ENCODE assay signal across 23 cellular contexts in the genomic region with DNA sequence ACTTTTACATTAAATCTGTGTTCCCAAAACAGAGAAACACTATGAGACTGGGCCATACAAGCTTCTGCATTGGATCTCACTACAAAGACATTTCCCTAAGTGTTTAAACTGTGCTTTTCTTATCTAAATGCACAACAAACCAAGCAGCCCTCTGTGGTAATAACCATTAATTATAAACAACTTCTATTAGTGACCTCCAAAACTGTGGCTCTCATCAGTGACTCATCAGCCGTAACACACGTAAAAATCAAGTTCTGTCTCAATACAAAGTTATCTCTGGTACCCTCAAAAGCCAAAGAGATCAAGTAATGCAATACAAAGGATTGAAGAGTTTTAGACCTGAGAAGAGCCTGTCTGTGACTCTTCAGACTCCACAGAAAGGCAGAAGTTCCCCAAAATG.
"Had no signal": no experiment of that assay in that cellular context is flagged by ENCODE, and none has a peak within 500 bp of the region (broad histone marks: within the 10 kb centered on the region; RNA-seq: fewer than 3 reads in every experiment).

No MANE protein-coding gene starts in this region.

- H3K9me3 ChIP-seq: heart left ventricle, left ventricle myocardium inferior, ovary, prostate gland, sigmoid colon, tibial nerve had no signal

- H3K27ac ChIP-seq: brain microvascular endothelial cell, heart left ventricle, left ventricle myocardium inferior, ovary, prostate gland, sigmoid colon, tibial nerve had no signal

- H3K4me3 ChIP-seq: heart left ventricle, left ventricle myocardium inferior, lung, ovary, prostate gland, sigmoid colon, tibial nerve had no signal

- DNase-seq: activated CD4-positive, alpha-beta memory T cell treated with anti-CD3 and anti-CD28 coated beads, Interleukin-2, amount 10 ng/mL, durations not matched to agents 7 days and 5 days; activated CD4-positive, alpha-beta T cell treated with anti-CD3 and anti-CD28 coated beads for 1 hour; activated CD4-positive, alpha-beta T cell treated with anti-CD3 and anti-CD28 coated beads, Interleukin-2, amount 10 ng/mL, durations not matched to agents 7 days and 5 days; activated gamma-delta T cell treated with Interleukin-2 at 50 U/mL for 16 hours; activated T-cell treated with anti-CD3 and anti-CD28 coated beads, Interleukin-2, amount 50 U/mL, for 4 hours; aorta; brain microvascular endothelial cell; cortex of kidney; effector memory CD8-positive, alpha-beta T cell; erythroblast; foreskin fibroblast; heart left ventricle; left ventricle myocardium inferior; ovary; sigmoid colon; small intestine; stimulated activated CD4-positive, alpha-beta T cell treated with anti-CD3 and anti-CD28 coated beads, Interleukin-1b, Interleukin-23, amount 100 ng/mL, for 48 hours; stimulated activated CD4-positive, alpha-beta T cell treated with anti-CD3 and anti-CD28 coated beads, Interleukin-4, amount 100 ng/mL, for 4 hours; stimulated activated naive CD4-positive, alpha-beta T cell; SW 1271 had no signal

- H3K36me3 ChIP-seq: brain microvascular endothelial cell, heart left ventricle, left ventricle myocardium inferior, ovary, prostate gland, sigmoid colon, tibial nerve had no signal

- H3K4me1 ChIP-seq: heart left ventricle, left ventricle myocardium inferior, prostate gland, sigmoid colon, tibial nerve had no signal

- H3K27me3 ChIP-seq: brain microvascular endothelial cell, ovary, sigmoid colon, tibial nerve had no signal
